Comparison of ENCODE assay signal across 1 cellular context in genomic region chr3:47588587-47588986, GRCh38.
TF ChIP-seq lines count a peak whose summit lies in the region.

No MANE protein-coding gene starts in this region.

TF ChIP-seq in HCT116, 20 proteins besides CTCF, POLR2A, EP300 and RAD21 (continued from another document):
- TF ChIP-seq, protein P1, sequence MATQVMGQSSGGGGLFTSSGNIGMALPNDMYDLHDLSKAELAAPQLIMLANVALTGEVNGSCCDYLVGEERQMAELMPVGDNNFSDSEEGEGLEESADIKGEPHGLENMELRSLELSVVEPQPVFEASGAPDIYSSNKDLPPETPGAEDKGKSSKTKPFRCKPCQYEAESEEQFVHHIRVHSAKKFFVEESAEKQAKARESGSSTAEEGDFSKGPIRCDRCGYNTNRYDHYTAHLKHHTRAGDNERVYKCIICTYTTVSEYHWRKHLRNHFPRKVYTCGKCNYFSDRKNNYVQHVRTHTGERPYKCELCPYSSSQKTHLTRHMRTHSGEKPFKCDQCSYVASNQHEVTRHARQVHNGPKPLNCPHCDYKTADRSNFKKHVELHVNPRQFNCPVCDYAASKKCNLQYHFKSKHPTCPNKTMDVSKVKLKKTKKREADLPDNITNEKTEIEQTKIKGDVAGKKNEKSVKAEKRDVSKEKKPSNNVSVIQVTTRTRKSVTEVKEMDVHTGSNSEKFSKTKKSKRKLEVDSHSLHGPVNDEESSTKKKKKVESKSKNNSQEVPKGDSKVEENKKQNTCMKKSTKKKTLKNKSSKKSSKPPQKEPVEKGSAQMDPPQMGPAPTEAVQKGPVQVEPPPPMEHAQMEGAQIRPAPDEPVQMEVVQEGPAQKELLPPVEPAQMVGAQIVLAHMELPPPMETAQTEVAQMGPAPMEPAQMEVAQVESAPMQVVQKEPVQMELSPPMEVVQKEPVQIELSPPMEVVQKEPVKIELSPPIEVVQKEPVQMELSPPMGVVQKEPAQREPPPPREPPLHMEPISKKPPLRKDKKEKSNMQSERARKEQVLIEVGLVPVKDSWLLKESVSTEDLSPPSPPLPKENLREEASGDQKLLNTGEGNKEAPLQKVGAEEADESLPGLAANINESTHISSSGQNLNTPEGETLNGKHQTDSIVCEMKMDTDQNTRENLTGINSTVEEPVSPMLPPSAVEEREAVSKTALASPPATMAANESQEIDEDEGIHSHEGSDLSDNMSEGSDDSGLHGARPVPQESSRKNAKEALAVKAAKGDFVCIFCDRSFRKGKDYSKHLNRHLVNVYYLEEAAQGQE (IDR thresholded peaks at IDR 0.05; ENCODE audit: low read depth) = no peak
- no peak for TF ChIP-seq SRF (IDR thresholded peaks at IDR 0.05; ENCODE audit: low read depth)
TF ChIP-seq in HCT116: peak in this region for 0.
